In the genomic region with DNA sequence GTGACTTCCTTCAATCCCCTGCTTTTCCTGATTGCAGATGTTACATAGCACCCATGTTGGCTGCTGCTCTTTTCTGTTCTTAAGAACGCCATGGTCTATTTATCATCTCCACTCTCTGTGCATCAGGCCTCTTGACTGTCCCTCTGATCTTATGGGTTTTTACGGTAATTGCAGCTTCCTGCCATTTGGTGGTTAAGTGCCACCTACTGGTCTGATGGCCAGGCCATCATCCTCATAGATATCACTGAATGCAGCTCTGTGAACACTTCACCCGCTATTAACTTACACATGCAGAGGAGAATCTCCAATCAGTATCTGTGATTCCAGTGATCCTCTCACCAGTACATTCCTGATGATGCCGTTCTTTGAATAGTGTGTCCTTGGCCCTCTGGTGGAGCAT, we compare ENCODE assay signal across 16 cellular contexts.
DNase-seq lines count a peak whose midpoint lies in the region; ATAC-seq, FAIRE-seq and TF ChIP-seq lines count a peak whose summit lies in the region.
"Had no signal": no experiment of that assay in that cellular context is flagged by ENCODE, and none has a peak within 500 bp of the region (broad histone marks: within the 10 kb centered on the region; RNA-seq: fewer than 3 reads in every experiment).

No MANE protein-coding gene starts in this region.

- H3K9ac ChIP-seq in SK-N-SH (no peak overlapping the region), keratinocyte (ENCODE audit: control insufficient read depth, extremely low read depth, insufficient read depth, low read length) (no peak overlapping the region)
- H3K9ac ChIP-seq: GM23248 had no signal

- H3K4me1 ChIP-seq in SK-N-SH (ENCODE audit: control insufficient read depth in 1 of 2, insufficient read depth in 2 of 2, low read depth in 1 of 2, low read length in 1 of 2) (no peaks in the 10 kb centered on the region), keratinocyte (ENCODE audit: control insufficient read depth, extremely low read depth, insufficient read depth, low read length) (no peaks in the 10 kb centered on the region), thyroid gland (no peaks in the 10 kb centered on the region)
- H3K4me1 ChIP-seq: prostate gland had no signal

- POLR2A ChIA-PET in SK-N-SH (lab: Yijun Ruan, JAX): no interaction called here

- H3K4me3 ChIP-seq in SK-N-SH (ENCODE audit: low read depth in 2 of 2, low read length in 1 of 2) (no peak overlapping the region), keratinocyte (ENCODE audit: control insufficient read depth in 2 of 3, extremely low read depth in 1 of 3, insufficient read depth in 2 of 3, low read depth in 1 of 3, low read length in 3 of 3) (no peak overlapping the region), thyroid gland (replicated peaks in 1 of 3) (no peak overlapping the region)
- H3K4me3 ChIP-seq: GM23248, prostate gland had no signal

- no peak for FAIRE-seq in keratinocyte (lab: Jason Lieb, UNC)

- peak; percentile 25 for DNase-seq in ELR (ENCODE audit: low read depth)
- DNase-seq in HT1080 (ENCODE audit: low read depth): peak; percentile 49
- peak; percentile 13 for DNase-seq in SK-N-SH
- DNase-seq in keratinocyte (ENCODE audit: low read depth, low spot score): no peak
- no peak for DNase-seq in NCI-H510A (lab: John Stamatoyannopoulos, UW)
- no peak for DNase-seq in sciatic nerve (ENCODE audit: low spot score)
- no peak for DNase-seq in thyroid gland
- DNase-seq: activated CD4-positive, alpha-beta T cell treated with anti-CD3 and anti-CD28 coated beads, Interleukin-2, amount 50 U/mL, for 1 hour; C1 segment of cervical spinal cord; GM23248; hippocampal formation; NCI-H524; stimulated activated CD4-positive, alpha-beta T cell treated with anti-CD3 and anti-CD28 coated beads, Interleukin-4, amount 100 ng/mL, for 1 hour; stimulated activated naive CD8-positive, alpha-beta T cell treated with anti-CD3 and anti-CD28 coated beads, Interleukin-15, amount 100 ng/mL, for 72 hours had no signal

- no peaks in the 10 kb centered on the region for H3K27me3 ChIP-seq in SK-N-SH (ENCODE audit: insufficient read depth)
- no peaks in the 10 kb centered on the region for H3K27me3 ChIP-seq in keratinocyte (ENCODE audit: control insufficient read depth, extremely low read depth, insufficient read depth, low read length)
- H3K27me3 ChIP-seq in thyroid gland: no peaks in the 10 kb centered on the region

- CTCF ChIA-PET in SK-N-SH (lab: Yijun Ruan, JAX): interaction anchor here (0.9 to 1.2 kb wide), 2 partner anchors 8 to 9 kb away, joined by 3 to 4 read pairs; no protein-coding TSS in a partner anchor

- dilution Hi-C loops in keratinocyte (cut with MboI; ENCODE audit: extremely low pct_ligation_motif_present, low sequenced_read_pairs): no loop called here

- H3K79me2 ChIP-seq in SK-N-SH (ENCODE audit: insufficient read depth) (no peaks in the 10 kb centered on the region), keratinocyte (ENCODE audit: control insufficient read depth, insufficient read depth, low read length) (no peaks in the 10 kb centered on the region)

- intact Hi-C loops in sciatic nerve (cut with DNase I): no loop called here
- intact Hi-C loops in thyroid gland (cut with DNase I): no loop called here

- H3F3A ChIP-seq in SK-N-SH (replicated peaks; ENCODE audit: insufficient read depth): no peaks in the 10 kb centered on the region

- H3K27ac ChIP-seq in SK-N-SH (ENCODE audit: low read depth in 2 of 2, low read length in 1 of 2) (no peak overlapping the region), keratinocyte (ENCODE audit: control insufficient read depth, insufficient read depth, low read length) (no peak overlapping the region), thyroid gland (no peak overlapping the region)
- H3K27ac ChIP-seq: GM23248, prostate gland had no signal

- no peaks in the 10 kb centered on the region for H3K9me1 ChIP-seq in keratinocyte (ENCODE audit: control insufficient read depth, extremely low read depth, insufficient read depth, low read length)

- no peak for TF ChIP-seq EP300 in SK-N-SH (IDR thresholded peaks at IDR 0.05; ENCODE audit: borderline replicate concordance in 1 of 2, low read depth in 1 of 2, low read length in 1 of 2)

- peak; percentile 40 for TF ChIP-seq CTCF in SK-N-SH (IDR thresholded peaks at IDR 0.05)
- peak in 2 of 3 experiments; percentile 30 to 39 for TF ChIP-seq CTCF in keratinocyte (optimal IDR thresholded peaks at IDR 0.05 in 1 of 3, IDR thresholded peaks at IDR 0.05 in 1 of 3, conservative IDR thresholded peaks at IDR 0.05 in 1 of 3; ENCODE audit: extremely low read depth in 1 of 3, insufficient read depth in 2 of 3, low read length in 3 of 3)
- no peak for TF ChIP-seq CTCF in thyroid gland (IDR thresholded peaks at IDR 0.05)

- H3K36me3 ChIP-seq in SK-N-SH (replicated peaks in 1 of 2; ENCODE audit: control insufficient read depth in 1 of 2, insufficient read depth in 2 of 2, low read length in 1 of 2): no peaks in the 10 kb centered on the region
- H3K36me3 ChIP-seq in keratinocyte (ENCODE audit: control insufficient read depth in 2 of 2, extremely low read depth in 1 of 2, insufficient read depth in 2 of 2, low read length in 2 of 2): no peaks in the 10 kb centered on the region
- no peaks in the 10 kb centered on the region for H3K36me3 ChIP-seq in thyroid gland
- H3K36me3 ChIP-seq: prostate gland had no signal

- H3K9me3 ChIP-seq in SK-N-SH (no peaks in the 10 kb centered on the region), keratinocyte (ENCODE audit: control insufficient read depth, low read depth, low read length) (no peaks in the 10 kb centered on the region), thyroid gland (no peaks in the 10 kb centered on the region)
- H3K9me3 ChIP-seq: prostate gland had no signal

- H2AFZ ChIP-seq in SK-N-SH (ENCODE audit: low read depth) (no peak overlapping the region), keratinocyte (ENCODE audit: control insufficient read depth, low read length) (no peak overlapping the region)
- H2AFZ ChIP-seq: GM23248 had no signal

- 56% methylated on average over 4 of the region's 4 CpGs for WGBS in SK-N-SH (ENCODE audit: low lambda C conversion rate)
- 78 to 82% methylated on average over 4 of the region's 4 CpGs for WGBS in thyroid gland, 2 donors

- no peak for TF ChIP-seq POLR2A in thyroid gland (IDR thresholded peaks at IDR 0.05)

- TF ChIP-seq RAD21 in SK-N-SH (IDR thresholded peaks at IDR 0.05; ENCODE audit: low read length): peak; percentile 5; the same call in 1 of the 2 replicates

- ATAC-seq in HG03460 (IDR thresholded peaks at IDR 0.05; ENCODE audit: unreplicated experiment) (no peak), sciatic nerve (no peak)
- ATAC-seq: stimulated activated naive CD8-positive, alpha-beta T cell treated with anti-CD3 and anti-CD28 coated beads, Interleukin-15, amount 100 ng/mL, for 72 hours had no signal

- no peaks in the 10 kb centered on the region for H3K9me2 ChIP-seq in SK-N-SH

- H4K20me1 ChIP-seq in SK-N-SH (ENCODE audit: insufficient read depth): no peaks in the 10 kb centered on the region
- H4K20me1 ChIP-seq in keratinocyte (ENCODE audit: control insufficient read depth, extremely low read depth, insufficient read depth, low read length): no peaks in the 10 kb centered on the region

- H3K4me2 ChIP-seq in SK-N-SH (no peak overlapping the region), keratinocyte (ENCODE audit: control insufficient read depth, extremely low read depth, insufficient read depth, low read depth, low read length) (no peak overlapping the region)

TF ChIP-seq in SK-N-SH, 30 proteins besides CTCF, POLR2A, EP300 and RAD21:
- TF ChIP-seq POLR2AphosphoS5 (IDR thresholded peaks at IDR 0.05; ENCODE audit: low read depth, low read length) (no peak), FOXM1 (IDR thresholded peaks at IDR 0.05; ENCODE audit: low read depth) (no peak), FOXJ3 (CRISPR knock-in tag; IDR thresholded peaks at IDR 0.05) (no peak), FOSL2 (IDR thresholded peaks at IDR 0.05; ENCODE audit: borderline replicate concordance, low read depth) (no peak), TEAD4 (IDR thresholded peaks at IDR 0.05; ENCODE audit: borderline replicate concordance, insufficient read depth) (no peak)
- TF ChIP-seq, protein P1, sequence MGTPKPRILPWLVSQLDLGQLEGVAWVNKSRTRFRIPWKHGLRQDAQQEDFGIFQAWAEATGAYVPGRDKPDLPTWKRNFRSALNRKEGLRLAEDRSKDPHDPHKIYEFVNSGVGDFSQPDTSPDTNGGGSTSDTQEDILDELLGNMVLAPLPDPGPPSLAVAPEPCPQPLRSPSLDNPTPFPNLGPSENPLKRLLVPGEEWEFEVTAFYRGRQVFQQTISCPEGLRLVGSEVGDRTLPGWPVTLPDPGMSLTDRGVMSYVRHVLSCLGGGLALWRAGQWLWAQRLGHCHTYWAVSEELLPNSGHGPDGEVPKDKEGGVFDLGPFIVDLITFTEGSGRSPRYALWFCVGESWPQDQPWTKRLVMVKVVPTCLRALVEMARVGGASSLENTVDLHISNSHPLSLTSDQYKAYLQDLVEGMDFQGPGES (IDR thresholded peaks at IDR 0.05; ENCODE audit: low read depth, low read length): no peak

Comparison
In these comparisons a context has a peak if more than half of its experiments do, and no peak if none do; other contexts are left out.
1. DNase-seq: peak in ELR (single experiment), HT1080 (single experiment) and SK-N-SH (single experiment); none in keratinocyte (single experiment), NCI-H510A (single experiment), sciatic nerve (single experiment) and thyroid gland (0 of 2).
2. CTCF ChIP-seq: peak in SK-N-SH (single experiment) and keratinocyte (2 of 3); none in thyroid gland (0 of 6).